26 cellular contexts compared by ENCODE assay signal in genomic region chr3:194196876-194197275, GRCh38.
"Had no signal": no experiment of that assay in that cellular context is flagged by ENCODE, and none has a peak within 500 bp of the region (broad histone marks: within the 10 kb centered on the region; RNA-seq: fewer than 3 reads in every experiment).

No MANE protein-coding gene starts in this region.

- H3K4me1 Mint-ChIP-seq: central memory CD8-positive, alpha-beta T cell had no signal

- H3K27ac Mint-ChIP-seq: dendritic cell treated with granulocyte-macrophage colony-stimulating factor and Interleukin-4, amounts not matched to agents 40 ng/mL and 50 ng/mL, for 4 days; mesothelial cell of epicardium; natural killer cell treated with Interleukin-12 subunit alpha and Interleukin-12 subunit beta and Interleukin-15 and Interleukin-18, amount 100 ng/mL, for 72 hours; progenitor cell of endocrine pancreas; stimulated activated effector memory CD8-positive, alpha-beta T cell treated with anti-CD3 and anti-CD28 coated beads, Interleukin-12 subunit alpha, Interleukin-12 subunit beta, amount 100 ng/mL, for 72 hours; type B pancreatic cell had no signal

- H3K4me1 ChIP-seq: colonic mucosa, tibial artery had no signal

- H3K4me3 Mint-ChIP-seq: central memory CD8-positive, alpha-beta T cell; dendritic cell treated with granulocyte-macrophage colony-stimulating factor and Interleukin-4, amounts not matched to agents 40 ng/mL and 50 ng/mL, for 4 days; mesothelial cell of epicardium; natural killer cell treated with Interleukin-12 subunit alpha and Interleukin-12 subunit beta and Interleukin-15 and Interleukin-18, amount 100 ng/mL, for 72 hours; neural crest cell; stimulated activated effector memory CD8-positive, alpha-beta T cell treated with anti-CD3 and anti-CD28 coated beads, Interleukin-12 subunit alpha, Interleukin-12 subunit beta, amount 100 ng/mL, for 72 hours; type B pancreatic cell had no signal

- H3K36me3 ChIP-seq: colonic mucosa, gastrocnemius medialis, heart left ventricle, neutrophil, stomach, tibial artery had no signal

- H3K36me3 Mint-ChIP-seq: mesothelial cell of epicardium; naive B cell; natural killer cell treated with Interleukin-12 subunit alpha and Interleukin-12 subunit beta and Interleukin-15 and Interleukin-18, amount 100 ng/mL, for 72 hours; stimulated activated effector memory CD8-positive, alpha-beta T cell treated with anti-CD3 and anti-CD28 coated beads, Interleukin-12 subunit alpha, Interleukin-12 subunit beta, amount 100 ng/mL, for 72 hours had no signal

- H3K9me3 Mint-ChIP-seq: central memory CD8-positive, alpha-beta T cell; mesothelial cell of epicardium; naive B cell; natural killer cell treated with Interleukin-12 subunit alpha and Interleukin-12 subunit beta and Interleukin-15 and Interleukin-18, amount 100 ng/mL, for 72 hours; neural crest cell; stimulated activated effector memory CD8-positive, alpha-beta T cell treated with anti-CD3 and anti-CD28 coated beads, Interleukin-12 subunit alpha, Interleukin-12 subunit beta, amount 100 ng/mL, for 72 hours; type B pancreatic cell had no signal

- H3K4me3 ChIP-seq: colonic mucosa, gastrocnemius medialis, heart left ventricle, hepatocyte, lung, mucosa of descending colon, smooth muscle cell, stomach, tibial artery had no signal

- FAIRE-seq: kidney had no signal

- H3K27ac ChIP-seq: colonic mucosa, gastrocnemius medialis, heart left ventricle, hepatocyte, neutrophil, parathyroid adenoma, stomach, tibial artery had no signal

- H3K27me3 ChIP-seq: colonic mucosa, gastrocnemius medialis, hepatocyte, stomach had no signal

- DNase-seq: colonic mucosa; gastrocnemius medialis; heart left ventricle; kidney; mesenchymal stem cell; mucosa of descending colon; naive B cell; stimulated activated CD4-positive, alpha-beta T cell treated with anti-CD3 and anti-CD28 coated beads, Interleukin-12 subunit alpha, Interleukin-12 subunit beta, amount 100 ng/mL, for 4 hours; stimulated activated CD4-positive, alpha-beta T cell treated with anti-CD3 and anti-CD28 coated beads, Interleukin-1b, Interleukin-23, amount 100 ng/mL, for 48 hours; stimulated activated CD4-positive, alpha-beta T cell treated with anti-CD3 and anti-CD28 coated beads, Interleukin-4, amount 100 ng/mL, for 24 hours; stimulated activated naive CD4-positive, alpha-beta T cell treated with Interleukin-2 at 50 U/mL for 16 hours; stomach; tibial artery had no signal

- H3K9me3 ChIP-seq: colonic mucosa, gastrocnemius medialis, heart left ventricle, mucosa of descending colon, neutrophil, stomach, tibial artery had no signal
